10 cellular contexts compared by ENCODE assay signal in the genomic region with DNA sequence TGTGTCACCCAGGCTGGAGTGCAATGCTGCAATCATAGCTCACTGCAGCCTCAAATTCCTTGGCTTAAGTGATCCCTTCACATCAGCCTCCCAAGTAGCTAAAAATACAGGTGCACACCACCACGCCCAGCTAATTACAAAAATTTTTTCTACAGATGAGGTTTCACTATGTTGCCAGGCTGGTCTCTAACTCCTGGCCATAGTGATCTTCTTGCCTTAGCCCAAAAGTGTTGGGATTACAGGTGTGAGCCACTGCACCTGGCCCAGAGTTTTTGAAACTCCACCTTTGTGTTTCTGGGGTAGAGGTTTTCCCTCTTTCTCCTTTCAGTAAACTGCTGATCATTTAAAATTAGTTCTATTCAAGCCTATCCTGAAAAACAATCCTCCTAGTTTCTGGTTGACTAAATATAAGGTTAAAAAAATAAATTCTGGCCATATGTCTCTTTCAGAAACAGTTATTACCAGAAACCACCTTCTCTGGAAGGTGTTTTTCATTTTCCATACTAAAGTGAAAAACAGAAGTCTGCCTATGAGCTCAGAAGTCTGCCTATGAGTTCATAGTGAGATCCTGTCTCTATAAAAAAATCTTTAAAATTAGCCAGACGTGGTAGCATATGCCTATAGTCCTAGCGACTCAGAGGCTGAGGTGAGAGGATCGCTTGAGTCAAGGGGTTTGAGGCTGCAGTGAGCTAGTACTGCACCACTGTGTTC.
DNase-seq lines count a peak whose midpoint lies in the region; ATAC-seq, FAIRE-seq and TF ChIP-seq lines count a peak whose summit lies in the region.
"Had no signal": no experiment of that assay in that cellular context is flagged by ENCODE, and none has a peak within 500 bp of the region (broad histone marks: within the 10 kb centered on the region; RNA-seq: fewer than 3 reads in every experiment).

No MANE protein-coding gene starts in this region.

- no TSS peak for BruUV-seq in HepG2 (replicated peaks; lab: Mats Ljungman, UMichigan)

- no peak overlapping the region for H2AFZ ChIP-seq in HepG2 (ENCODE audit: low read length)

- peak; percentile 5 for DNase-seq in HepG2 (ENCODE audit: low spot score)
- DNase-seq in right lobe of liver: no peak
- DNase-seq in sigmoid colon: no peak
- no peak for DNase-seq in anterior cingulate cortex (lab: John Stamatoyannopoulos, UW)
- DNase-seq in central memory CD4-positive, alpha-beta T cell: no peak

- WGBS in HepG2 (ENCODE audit: low lambda C conversion rate): 96% methylated on average over 4 of the region's 4 CpGs
- WGBS in right lobe of liver (ENCODE audit: insufficient coverage, low coverage, low lambda C conversion rate, missing lambda C conversion rate): 94% methylated on average over 4 of the region's 4 CpGs
- whole genome bisulfite sequencing in sigmoid colon, 2 donors: 85 to 96% methylated on average over 4 of the region's 4 CpGs

- no peak for FAIRE-seq in HepG2 (lab: Jason Lieb, UNC)

- CTCF ChIA-PET in HepG2 (lab: Yijun Ruan, JAX; ENCODE audit: low intra/inter-chr PET ratio, low total read pairs): no interaction called here

- TF ChIP-seq RAD21 in HepG2 (CRISPR knock-in tag; IDR thresholded peaks at IDR 0.05): no peak

- no peaks in the 10 kb centered on the region for H3K9me3 Mint-ChIP-seq in stimulated activated memory B cell treated with anti-CD40 and anti-IgM and Interleukin-4, amounts not matched to agents 10 μg/mL and 1 μg/mL and 100 μg/mL, for 72 hours

- intact Hi-C loops in HepG2 (cut with micrococcal nuclease; ENCODE audit: unreplicated experiment) (no loop called here), right lobe of liver (cut with DNase I) (no loop called here), sigmoid colon (cut with DNase I) (no loop called here)

- no peak for ATAC-seq in HepG2
- no peak for ATAC-seq in right lobe of liver
- peak; percentile 84 for ATAC-seq in GM21717 (IDR thresholded peaks at IDR 0.05; ENCODE audit: unreplicated experiment)
- peak; percentile 77 for ATAC-seq in HG03432 (IDR thresholded peaks at IDR 0.05; ENCODE audit: unreplicated experiment)
- ATAC-seq in stimulated activated memory B cell treated with anti-CD40 and anti-IgM and Interleukin-4, amounts not matched to agents 10 μg/mL and 1 μg/mL and 100 μg/mL, for 72 hours: peak; percentile 63

- H3K9me3 ChIP-seq in HepG2 (ENCODE audit: low read length): no peaks in the 10 kb centered on the region
- H3K9me3 ChIP-seq in right lobe of liver: no peaks in the 10 kb centered on the region
- H3K9me3 ChIP-seq in sigmoid colon: no peaks in the 10 kb centered on the region
- H3K9me3 ChIP-seq: BLaER1 treated with 17β-estradiol and CSF1 and Interleukin-3, amounts not matched to agents 10 nM and 100 nM; neutrophil had no signal

- H4K20me1 ChIP-seq in HepG2 (ENCODE audit: insufficient read depth, low read length): no peaks in the 10 kb centered on the region

- H3K4me1 ChIP-seq in HepG2 (ENCODE audit: insufficient read depth, low read length): peaks cover 8% of the 10 kb centered on the region; the same call in 1 of the 2 replicates
- no peaks in the 10 kb centered on the region for H3K4me1 ChIP-seq in right lobe of liver
- peaks cover 0 to 7% (median 0%) of the 10 kb centered on the region in 4 donors for H3K4me1 ChIP-seq in sigmoid colon

- H3K27ac ChIP-seq in HepG2 (ENCODE audit: extremely low read length, insufficient read depth, low read length) (no peak overlapping the region), right lobe of liver (no peak overlapping the region), sigmoid colon (no peak overlapping the region)

- no peak overlapping the region for H3K4me3 Mint-ChIP-seq in stimulated activated memory B cell treated with anti-CD40 and anti-IgM and Interleukin-4, amounts not matched to agents 10 μg/mL and 1 μg/mL and 100 μg/mL, for 72 hours

- TF ChIP-seq POLR2A in HepG2 (IDR thresholded peaks at IDR 0.05; ENCODE audit: insufficient read depth in 1 of 2, low read depth in 2 of 2, low read length in 2 of 2): no peak
- TF ChIP-seq POLR2A in right lobe of liver (IDR thresholded peaks at IDR 0.05): no peak
- no peak for TF ChIP-seq POLR2A in sigmoid colon (IDR thresholded peaks at IDR 0.05)

- H3K27me3 Mint-ChIP-seq in stimulated activated memory B cell treated with anti-CD40 and anti-IgM and Interleukin-4, amounts not matched to agents 10 μg/mL and 1 μg/mL and 100 μg/mL, for 72 hours: no peaks in the 10 kb centered on the region

- H3K79me2 ChIP-seq in HepG2 (ENCODE audit: insufficient read depth, low read length): peaks cover 2% of the 10 kb centered on the region

- H3K9ac ChIP-seq in HepG2 (ENCODE audit: insufficient read depth, low read depth, low read length): no peak overlapping the region

- peaks cover 74% of the 10 kb centered on the region for H3K36me3 Mint-ChIP-seq in stimulated activated memory B cell treated with anti-CD40 and anti-IgM and Interleukin-4, amounts not matched to agents 10 μg/mL and 1 μg/mL and 100 μg/mL, for 72 hours

- TF ChIP-seq EP300 in HepG2 (IDR thresholded peaks at IDR 0.05; ENCODE audit: low read depth in 2 of 2, low read length in 2 of 2) (no peak), HepG2 (CRISPR knock-in tag; IDR thresholded peaks at IDR 0.05; ENCODE audit: borderline replicate concordance) (no peak), sigmoid colon (IDR thresholded peaks at IDR 0.05) (no peak)

- H3K4me3 ChIP-seq in HepG2 (replicated peaks in 1 of 3; ENCODE audit: insufficient read depth in 1 of 3, low read depth in 2 of 3, low read length in 3 of 3) (no peak overlapping the region), right lobe of liver (no peak overlapping the region), sigmoid colon (no peak overlapping the region)
- H3K4me3 ChIP-seq: BLaER1 treated with 17β-estradiol and CSF1 and Interleukin-3, amounts not matched to agents 10 nM and 100 nM had no signal

- H3K4me2 ChIP-seq in HepG2 (ENCODE audit: low read depth, low read length): no peak overlapping the region

- in situ Hi-C loops in HepG2 (cut with HindIII; ENCODE audit: extremely low pct_ligation_motif_present, low pct_unique_long_range_greater_than_20kb): no loop called here

- H3K4me1 Mint-ChIP-seq in stimulated activated memory B cell treated with anti-CD40 and anti-IgM and Interleukin-4, amounts not matched to agents 10 μg/mL and 1 μg/mL and 100 μg/mL, for 72 hours: peaks cover 86% of the 10 kb centered on the region

- TF ChIP-seq CTCF in HepG2 (CRISPR knock-in tag; IDR thresholded peaks at IDR 0.05) (no peak), right lobe of liver (IDR thresholded peaks at IDR 0.05) (no peak), sigmoid colon (IDR thresholded peaks at IDR 0.05) (no peak)

- H3K27ac Mint-ChIP-seq in stimulated activated memory B cell treated with anti-CD40 and anti-IgM and Interleukin-4, amounts not matched to agents 10 μg/mL and 1 μg/mL and 100 μg/mL, for 72 hours: peak overlapping the region; percentile 96

- H3K36me3 ChIP-seq in HepG2 (replicated peaks in 1 of 2; ENCODE audit: control insufficient read depth in 1 of 2, insufficient read depth in 2 of 2, low read length in 2 of 2): no peaks in the 10 kb centered on the region; a peak in 3 of 5 replicates
- H3K36me3 ChIP-seq in right lobe of liver: no peaks in the 10 kb centered on the region
- H3K36me3 ChIP-seq in sigmoid colon: no peaks in the 10 kb centered on the region

- H3K27me3 ChIP-seq in HepG2 (ENCODE audit: control insufficient read depth in 1 of 2, insufficient read depth in 2 of 2, low read length in 2 of 2) (no peaks in the 10 kb centered on the region), right lobe of liver (no peaks in the 10 kb centered on the region), sigmoid colon (no peaks in the 10 kb centered on the region)
- H3K27me3 ChIP-seq: BLaER1 treated with 17β-estradiol and CSF1 and Interleukin-3, amounts not matched to agents 10 nM and 100 nM; neutrophil had no signal

- POLR2A ChIA-PET in HepG2 (lab: Yijun Ruan, JAX): no interaction called here

TF ChIP-seq in HepG2, 621 proteins besides CTCF, POLR2A, EP300 and RAD21:
- TF ChIP-seq ZNF460 (CRISPR knock-in tag; IDR thresholded peaks at IDR 0.05; ENCODE audit: borderline replicate concordance): peak; percentile 71
- TF ChIP-seq, protein P1, sequence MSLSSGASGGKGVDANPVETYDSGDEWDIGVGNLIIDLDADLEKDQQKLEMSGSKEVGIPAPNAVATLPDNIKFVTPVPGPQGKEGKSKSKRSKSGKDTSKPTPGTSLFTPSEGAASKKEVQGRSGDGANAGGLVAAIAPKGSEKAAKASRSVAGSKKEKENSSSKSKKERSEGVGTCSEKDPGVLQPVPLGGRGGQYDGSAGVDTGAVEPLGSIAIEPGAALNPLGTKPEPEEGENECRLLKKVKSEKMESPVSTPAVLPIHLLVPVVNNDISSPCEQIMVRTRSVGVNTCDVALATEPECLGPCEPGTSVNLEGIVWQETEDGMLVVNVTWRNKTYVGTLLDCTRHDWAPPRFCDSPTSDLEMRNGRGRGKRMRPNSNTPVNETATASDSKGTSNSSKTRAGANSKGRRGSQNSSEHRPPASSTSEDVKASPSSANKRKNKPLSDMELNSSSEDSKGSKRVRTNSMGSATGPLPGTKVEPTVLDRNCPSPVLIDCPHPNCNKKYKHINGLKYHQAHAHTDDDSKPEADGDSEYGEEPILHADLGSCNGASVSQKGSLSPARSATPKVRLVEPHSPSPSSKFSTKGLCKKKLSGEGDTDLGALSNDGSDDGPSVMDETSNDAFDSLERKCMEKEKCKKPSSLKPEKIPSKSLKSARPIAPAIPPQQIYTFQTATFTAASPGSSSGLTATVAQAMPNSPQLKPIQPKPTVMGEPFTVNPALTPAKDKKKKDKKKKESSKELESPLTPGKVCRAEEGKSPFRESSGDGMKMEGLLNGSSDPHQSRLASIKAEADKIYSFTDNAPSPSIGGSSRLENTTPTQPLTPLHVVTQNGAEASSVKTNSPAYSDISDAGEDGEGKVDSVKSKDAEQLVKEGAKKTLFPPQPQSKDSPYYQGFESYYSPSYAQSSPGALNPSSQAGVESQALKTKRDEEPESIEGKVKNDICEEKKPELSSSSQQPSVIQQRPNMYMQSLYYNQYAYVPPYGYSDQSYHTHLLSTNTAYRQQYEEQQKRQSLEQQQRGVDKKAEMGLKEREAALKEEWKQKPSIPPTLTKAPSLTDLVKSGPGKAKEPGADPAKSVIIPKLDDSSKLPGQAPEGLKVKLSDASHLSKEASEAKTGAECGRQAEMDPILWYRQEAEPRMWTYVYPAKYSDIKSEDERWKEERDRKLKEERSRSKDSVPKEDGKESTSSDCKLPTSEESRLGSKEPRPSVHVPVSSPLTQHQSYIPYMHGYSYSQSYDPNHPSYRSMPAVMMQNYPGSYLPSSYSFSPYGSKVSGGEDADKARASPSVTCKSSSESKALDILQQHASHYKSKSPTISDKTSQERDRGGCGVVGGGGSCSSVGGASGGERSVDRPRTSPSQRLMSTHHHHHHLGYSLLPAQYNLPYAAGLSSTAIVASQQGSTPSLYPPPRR (CRISPR knock-in tag; IDR thresholded peaks at IDR 0.05; ENCODE audit: borderline replicate concordance): no peak

Comparison
In these comparisons a context has a peak if more than half of its experiments do, and no peak if none do; other contexts are left out.
1. ATAC-seq: peak in GM21717 (single experiment), HG03432 (single experiment) and stimulated activated memory B cell treated with anti-CD40 and anti-IgM and Interleukin-4, amounts not matched to agents 10 μg/mL and 1 μg/mL and 100 μg/mL, for 72 hours (single experiment); none in HepG2 (single experiment) and right lobe of liver (0 of 4).